In genomic region chr2:128602699-128603101, GRCh38 we compare ENCODE assay signal across 1 cellular context.
TF ChIP-seq lines count a peak whose summit lies in the region.

No MANE protein-coding gene starts in this region.

TF ChIP-seq in HepG2, 621 proteins besides CTCF, POLR2A, EP300 and RAD21 (continued from another document):
- TF ChIP-seq ZBTB4 (CRISPR knock-in tag; IDR thresholded peaks at IDR 0.05; ENCODE audit: borderline replicate concordance) = no peak
- no peak for TF ChIP-seq SOX6 (IDR thresholded peaks at IDR 0.05)
- TF ChIP-seq SOX6 (CRISPR knock-in tag; IDR thresholded peaks at IDR 0.05) = no peak
- no peak for TF ChIP-seq ZGPAT (CRISPR knock-in tag; IDR thresholded peaks at IDR 0.05)
- no peak for TF ChIP-seq ZNF670 (CRISPR knock-in tag; IDR thresholded peaks at IDR 0.05; ENCODE audit: borderline replicate concordance)
- TF ChIP-seq ERF (CRISPR knock-in tag; IDR thresholded peaks at IDR 0.05) = no peak
- TF ChIP-seq FLYWCH1 (CRISPR knock-in tag; IDR thresholded peaks at IDR 0.05) = no peak
- TF ChIP-seq PLSCR1 (CRISPR knock-in tag; IDR thresholded peaks at IDR 0.05; ENCODE audit: borderline replicate concordance) = no peak
- TF ChIP-seq KDM1A (CRISPR knock-in tag; IDR thresholded peaks at IDR 0.05) = no peak
- no peak for TF ChIP-seq FOXO1 (CRISPR knock-in tag; IDR thresholded peaks at IDR 0.05)
- no peak for TF ChIP-seq TFAP4 (IDR thresholded peaks at IDR 0.05; ENCODE audit: borderline replicate concordance, low read depth)
- TF ChIP-seq ZEB1 (IDR thresholded peaks at IDR 0.05; ENCODE audit: insufficient replicate concordance, low read depth) = no peak
- TF ChIP-seq ZNF580 (CRISPR knock-in tag; IDR thresholded peaks at IDR 0.05; ENCODE audit: borderline replicate concordance, low read depth) = no peak
- no peak for TF ChIP-seq NR2F1 (CRISPR knock-in tag; IDR thresholded peaks at IDR 0.05)
- no peak for TF ChIP-seq NR1H2 (CRISPR knock-in tag; IDR thresholded peaks at IDR 0.05; ENCODE audit: borderline replicate concordance, low read depth)
TF ChIP-seq in HepG2: peak in this region for 0.
